Comparison of ENCODE assay signal across 9 cellular contexts in the genomic region with DNA sequence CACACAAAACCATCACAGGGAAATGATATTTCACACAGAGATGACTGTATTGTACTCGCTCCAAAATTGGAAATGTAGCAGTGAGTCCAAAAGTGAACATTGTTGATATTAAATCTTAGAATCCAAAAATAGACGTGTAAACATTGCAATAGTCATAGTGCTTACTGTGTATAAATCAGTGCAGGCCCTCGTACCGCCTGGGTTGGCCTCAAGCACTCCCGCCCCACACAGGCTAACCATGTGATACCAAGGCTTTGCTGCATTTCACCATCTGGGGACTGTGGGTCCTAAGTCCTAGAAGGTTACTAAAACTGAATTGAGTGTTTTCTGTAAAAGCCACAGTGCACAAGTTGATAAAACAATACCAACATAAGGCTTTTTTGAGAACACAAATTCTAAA.
DNase-seq lines count a peak whose midpoint lies in the region; ATAC-seq and TF ChIP-seq lines count a peak whose summit lies in the region.
"Had no signal": no experiment of that assay in that cellular context is flagged by ENCODE, and none has a peak within 500 bp of the region (broad histone marks: within the 10 kb centered on the region; RNA-seq: fewer than 3 reads in every experiment).

No MANE protein-coding gene starts in this region.

- H3K4me3 Mint-ChIP-seq in CD4-positive, CD25-positive, alpha-beta regulatory T cell = peak overlapping the region; percentile 23 to 85 (median 71)
- H3K4me3 Mint-ChIP-seq in endodermal cell = no peak overlapping the region

- H3K36me3 Mint-ChIP-seq in CD4-positive, CD25-positive, alpha-beta regulatory T cell = no peaks in the 10 kb centered on the region
- no peaks in the 10 kb centered on the region for H3K36me3 Mint-ChIP-seq in endodermal cell (ENCODE audit: low read depth)

- no peaks in the 10 kb centered on the region for H3K27me3 Mint-ChIP-seq in CD4-positive, CD25-positive, alpha-beta regulatory T cell
- no peaks in the 10 kb centered on the region for H3K27me3 Mint-ChIP-seq in endodermal cell (ENCODE audit: insufficient read depth)

- peak overlapping the region; percentile 64 for H3K4me3 ChIP-seq in CD4-positive, CD25-positive, alpha-beta regulatory T cell (ENCODE audit: low read depth, low read length)
- H3K4me3 ChIP-seq in left ventricle myocardium inferior = no peak overlapping the region
- H3K4me3 ChIP-seq in endodermal cell (ENCODE audit: low read length) = no peak overlapping the region
- H3K4me3 ChIP-seq: skin epidermis had no signal

- no peaks in the 10 kb centered on the region for H3K9me3 ChIP-seq in CD4-positive, CD25-positive, alpha-beta regulatory T cell (ENCODE audit: control insufficient read depth in 2 of 2, low read length in 2 of 2)
- H3K9me3 ChIP-seq in left ventricle myocardium inferior (replicated peaks) = no peaks in the 10 kb centered on the region
- no peaks in the 10 kb centered on the region for H3K9me3 ChIP-seq in endodermal cell (ENCODE audit: control insufficient read depth, low read length)

- peaks cover 53% of the 10 kb centered on the region for H3K4me1 ChIP-seq in CD4-positive, CD25-positive, alpha-beta regulatory T cell (ENCODE audit: control insufficient read depth, insufficient read depth, low read length, poor library complexity, severe bottlenecking)
- H3K4me1 ChIP-seq in left ventricle myocardium inferior (peaks cover 92% of the 10 kb centered on the region), endodermal cell (ENCODE audit: control insufficient read depth, insufficient read depth, low read length) (no peaks in the 10 kb centered on the region)

- H3K36me3 ChIP-seq in CD4-positive, CD25-positive, alpha-beta regulatory T cell (ENCODE audit: control insufficient read depth, insufficient read depth, low read length) = no peaks in the 10 kb centered on the region
- H3K36me3 ChIP-seq in left ventricle myocardium inferior = no peaks in the 10 kb centered on the region
- H3K36me3 ChIP-seq in endodermal cell (ENCODE audit: control insufficient read depth, insufficient read depth, low read length) = no peaks in the 10 kb centered on the region

- H3K9me3 Mint-ChIP-seq in CD4-positive, CD25-positive, alpha-beta regulatory T cell = no peaks in the 10 kb centered on the region
- H3K9me3 Mint-ChIP-seq in endodermal cell = no peaks in the 10 kb centered on the region

- 90 to 94% methylated on average over 5 of the region's 5 CpGs for WGBS in endodermal cell (ENCODE audit: insufficient coverage in 1 of 2, insufficient read length in 1 of 2), 2 experiments

- peak overlapping the region; percentile 60 to 83 (median 62) for H3K27ac Mint-ChIP-seq in CD4-positive, CD25-positive, alpha-beta regulatory T cell
- H3K27ac Mint-ChIP-seq in endodermal cell = no peak overlapping the region

- no peaks in the 10 kb centered on the region for H3K27me3 ChIP-seq in CD4-positive, CD25-positive, alpha-beta regulatory T cell (ENCODE audit: control insufficient read depth, insufficient read depth, low read length)
- no peaks in the 10 kb centered on the region for H3K27me3 ChIP-seq in left ventricle myocardium inferior (ENCODE audit: low read depth)
- H3K27me3 ChIP-seq in endodermal cell (ENCODE audit: control insufficient read depth, insufficient read depth, low read length, poor library complexity, severe bottlenecking) = no peaks in the 10 kb centered on the region

- TF ChIP-seq CTCF in VCaP (conservative IDR thresholded peaks at IDR 0.05) (no peak), left ventricle myocardium inferior (IDR thresholded peaks at IDR 0.05; ENCODE audit: borderline replicate concordance) (no peak), endodermal cell (conservative IDR thresholded peaks at IDR 0.05) (no peak)

- peak in 1 of 2 donors; percentile 45 for ATAC-seq in CD4-positive, CD25-positive, alpha-beta regulatory T cell (ENCODE audit: low read depth in 2 of 2)

- peak overlapping the region; percentile 47 for H3K27ac ChIP-seq in CD4-positive, CD25-positive, alpha-beta regulatory T cell (ENCODE audit: insufficient read depth, low read length, poor library complexity, severe bottlenecking)
- H3K27ac ChIP-seq in VCaP (peak overlapping the region; percentile 77), left ventricle myocardium inferior (replicated peaks) (peak overlapping the region; percentile 78), endodermal cell (ENCODE audit: low read depth, low read length) (no peak overlapping the region)

- no peak for DNase-seq in CD4-positive, CD25-positive, alpha-beta regulatory T cell
- peak; percentile 42 for DNase-seq in left ventricle myocardium inferior
- DNase-seq in putamen (ENCODE audit: low spot score) = peak; percentile 42
- DNase-seq in stimulated activated naive CD4-positive, alpha-beta T cell (lab: John Stamatoyannopoulos, UW) = no peak
- DNase-seq in endodermal cell = no peak
- DNase-seq in DMS153 treated with DMSO at 0.1 percent for 48 hours (lab: John Stamatoyannopoulos, UW; ENCODE audit: unreplicated experiment) = no peak
- DNase-seq in germinal center (ENCODE audit: low spot score) = no peak

- H3K9ac ChIP-seq in endodermal cell (ENCODE audit: extremely low read depth, low read length, poor library complexity, severe bottlenecking) = no peak overlapping the region

- intact Hi-C loops in left ventricle myocardium inferior (cut with micrococcal nuclease) = no loop called here

- H3K4me1 Mint-ChIP-seq in CD4-positive, CD25-positive, alpha-beta regulatory T cell = peaks cover 54 to 79% (median 70%) of the 10 kb centered on the region in 4 donors
- peaks cover 47% of the 10 kb centered on the region for H3K4me1 Mint-ChIP-seq in endodermal cell

Comparison
In these comparisons a context has a peak if more than half of its experiments do, and no peak if none do; other contexts are left out.
1. DNase-seq: peak in left ventricle myocardium inferior (single experiment) and putamen (single experiment); none in CD4-positive, CD25-positive, alpha-beta regulatory T cell (0 of 3), stimulated activated naive CD4-positive, alpha-beta T cell (0 of 6), endodermal cell (single experiment), DMS153 treated with DMSO at 0.1 percent for 48 hours (single experiment) and germinal center (single experiment).